20 cellular contexts compared by ENCODE assay signal in genomic region chr4:140769209-140769608, GRCh38. TPM values are rescaled to one million over a fixed set of nuclear protein-coding genes. Genes with fewer than 3 reads are reported as not detected.
"Had no signal": no experiment of that assay in that cellular context is flagged by ENCODE, and none has a peak within 500 bp of the region (broad histone marks: within the 10 kb centered on the region; RNA-seq: fewer than 3 reads in every experiment).

No MANE protein-coding gene starts in this region.

- H3K4me1 ChIP-seq: foreskin keratinocyte, lower lobe of right lung, parathyroid adenoma, sigmoid colon, upper lobe of right lung had no signal

- FAIRE-seq: TTC549 had no signal

- DNase-seq: activated CD4-positive, alpha-beta memory T cell treated with anti-CD3 and anti-CD28 coated beads for 36 hours; activated CD4-positive, alpha-beta T cell treated with anti-CD3 and anti-CD28 coated beads for 4 hours; activated gamma-delta T cell treated with Interleukin-2 at 50 U/mL for 16 hours; activated T-cell treated with anti-CD3 and anti-CD28 coated beads for 4 hours; dorsolateral prefrontal cortex; endodermal cell; foreskin keratinocyte; hippocampal formation; islet precursor cell; lower lobe of right lung; sigmoid colon; stimulated activated CD4-positive, alpha-beta T cell treated with anti-CD3 and anti-CD28 coated beads, Interleukin-4, amount 100 ng/mL, for 4 hours; stimulated activated naive CD4-positive, alpha-beta T cell; upper lobe of right lung had no signal

- H3K36me3 ChIP-seq: cardiac muscle cell, lower lobe of right lung, neutrophil, sigmoid colon, upper lobe of right lung had no signal

- H3K9me3 ChIP-seq: lower lobe of right lung, neutrophil, sigmoid colon, upper lobe of right lung had no signal

- H3K4me3 ChIP-seq: cardiac muscle cell, dorsolateral prefrontal cortex, lower lobe of right lung, sigmoid colon, upper lobe of right lung had no signal

- H3K9ac ChIP-seq: parathyroid adenoma had no signal

- ATAC-seq: foreskin keratinocyte; lower lobe of right lung; natural killer cell treated with Interleukin-12 subunit alpha and Interleukin-12 subunit beta and Interleukin-15 and Interleukin-18, amount 100 ng/mL, for 72 hours; upper lobe of right lung had no signal

- H3K79me2 ChIP-seq: parathyroid adenoma had no signal

- H3K27me3 ChIP-seq: cardiac muscle cell, dorsolateral prefrontal cortex, foreskin keratinocyte, sigmoid colon, upper lobe of right lung had no signal

- H3K27ac ChIP-seq: cardiac muscle cell, dorsolateral prefrontal cortex, foreskin keratinocyte, lower lobe of right lung, neutrophil, parathyroid adenoma, sigmoid colon, upper lobe of right lung had no signal

- H2AFZ ChIP-seq: parathyroid adenoma had no signal

RNA-seq across cellular contexts. Expression of gene TBC1D9, which starts 13.0 kb away (rescaled TPM):
- total RNA-seq: activated T-helper 1 cell treated with anti-CD3 and anti-CD28 coated beads, Interleukin-12 subunit alpha, Interleukin-12 subunit beta, Interleukin-2, Interleukin-4 antibody, amounts not matched to agents 30 ng/mL and 10 ng/mL and 1 ng/mL, durations not matched to agents 14 hours and 24 hours and 36 hours had no signal
